8 cellular contexts compared by ENCODE assay signal in the genomic region with DNA sequence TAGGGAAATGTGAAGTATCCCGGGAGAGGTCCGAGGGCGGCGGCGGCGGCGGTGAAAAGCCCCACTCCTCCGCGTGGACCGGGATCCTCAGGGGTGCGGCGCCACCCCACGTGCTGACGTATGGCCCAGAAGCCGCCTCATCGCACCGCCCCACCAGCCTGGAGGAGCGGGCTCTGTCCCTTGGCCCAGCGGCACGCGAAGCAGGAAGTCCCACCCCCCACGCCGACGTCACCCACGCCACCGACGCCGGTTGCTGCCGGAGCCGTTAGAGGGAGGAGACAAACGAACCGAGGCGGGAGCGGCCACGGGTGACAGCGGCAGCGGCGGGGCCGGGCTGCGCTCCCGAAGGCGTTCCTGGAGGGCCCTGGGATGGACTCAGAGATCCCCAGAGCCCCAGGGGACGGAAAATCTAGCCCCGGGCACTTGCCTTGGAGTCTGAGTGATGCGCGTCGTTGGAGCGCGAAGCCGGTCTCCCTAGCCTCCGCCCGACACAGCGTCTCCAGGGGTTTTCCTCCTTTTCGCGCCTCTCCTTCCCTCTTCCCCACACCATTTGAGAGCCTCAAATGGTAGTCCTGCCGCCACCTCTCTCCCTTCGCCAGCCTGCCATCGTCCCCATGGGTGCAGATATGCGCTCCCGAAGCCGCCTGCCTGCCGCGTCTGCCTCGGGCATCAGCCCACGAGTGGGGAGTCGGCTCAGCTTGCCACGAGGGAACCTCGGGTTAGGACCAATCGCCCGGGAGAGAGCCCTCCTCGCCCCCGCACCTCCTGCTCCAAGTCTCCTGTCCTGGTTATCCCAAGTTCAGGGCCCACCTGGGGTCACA. TPM values are rescaled to one million over a fixed set of nuclear protein-coding genes. Genes with fewer than 3 reads are reported as not detected.
A peak's percentile ranks its signal among the peaks of the same experiment; 100 is the strongest.
DNase-seq lines count a peak whose midpoint lies in the region; ATAC-seq lines count a peak whose summit lies in the region.

A gene with protein sequence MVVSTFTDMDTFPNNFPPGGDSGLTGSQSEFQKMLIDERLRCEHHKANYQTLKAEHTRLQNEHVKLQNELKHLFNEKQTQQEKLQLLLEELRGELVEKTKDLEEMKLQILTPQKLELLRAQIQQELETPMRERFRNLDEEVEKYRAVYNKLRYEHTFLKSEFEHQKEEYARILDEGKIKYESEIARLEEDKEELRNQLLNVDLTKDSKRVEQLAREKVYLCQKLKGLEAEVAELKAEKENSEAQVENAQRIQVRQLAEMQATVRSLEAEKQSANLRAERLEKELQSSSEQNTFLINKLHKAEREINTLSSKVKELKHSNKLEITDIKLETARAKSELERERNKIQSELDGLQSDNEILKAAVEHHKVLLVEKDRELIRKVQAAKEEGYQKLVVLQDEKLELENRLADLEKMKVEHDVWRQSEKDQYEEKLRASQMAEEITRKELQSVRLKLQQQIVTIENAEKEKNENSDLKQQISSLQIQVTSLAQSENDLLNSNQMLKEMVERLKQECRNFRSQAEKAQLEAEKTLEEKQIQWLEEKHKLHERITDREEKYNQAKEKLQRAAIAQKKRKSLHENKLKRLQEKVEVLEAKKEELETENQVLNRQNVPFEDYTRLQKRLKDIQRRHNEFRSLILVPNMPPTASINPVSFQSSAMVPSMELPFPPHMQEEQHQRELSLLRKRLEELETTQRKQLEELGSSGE (minus strand): TSS at position 95 of the 821 bp plus-strand sequence. CDS start 47,377 bp downstream, outside the sequence.

- peaks cover 22 to 39% (median 34%) of the 10 kb centered on the region in 3 donors for H3K4me1 Mint-ChIP-seq in CD8-positive, alpha-beta memory T cell
- H3K4me1 Mint-ChIP-seq in effector memory CD8-positive, alpha-beta T cell (ENCODE audit: low read depth in 2 of 2) = peaks cover 16 to 18% of the 10 kb centered on the region in 2 donors
- H3K4me1 Mint-ChIP-seq in memory B cell = peaks cover 21% of the 10 kb centered on the region

- peak within 1 kb of the TSS; percentile 86 for H3K27ac ChIP-seq in CD8-positive, alpha-beta memory T cell (ENCODE audit: low read depth, low read length)

- DNase-seq in CD8-positive, alpha-beta memory T cell = peak; percentile 93 to 97 (median 94)
- DNase-seq in HS-5 (ENCODE audit: low read depth) = peak; percentile 70
- DNase-seq in NK-92 treated with Interleukin-12 subunit alpha and Interleukin-12 subunit beta, amount 100 ng/mL, for 24 hours (lab: John Stamatoyannopoulos, UW) = peak; percentile 89
- DNase-seq in effector memory CD8-positive, alpha-beta T cell = peak; percentile 95 to 97 (median 96)
- peak; percentile 92 to 96 for DNase-seq in memory B cell (ENCODE audit: low spot score in 2 of 2)
- peak; percentile 93 for DNase-seq in stimulated activated CD8-positive, alpha-beta memory T cell treated with anti-CD3 and anti-CD28 coated beads, Interleukin-12 subunit alpha, Interleukin-12 subunit beta, amount 100 ng/mL, for 24 hours (ENCODE audit: extremely low read depth)

- H3K36me3 ChIP-seq in CD8-positive, alpha-beta memory T cell (ENCODE audit: insufficient read depth, low read length) = no peaks in the 10 kb centered on the region

- CTCF ChIA-PET in CD8-positive, alpha-beta memory T cell (lab: Charles Lee) = interaction anchor here (0.7 to 1.1 kb wide), 2 partner anchors 33 to 325 kb away, joined by 3 to 4 read pairs; no protein-coding TSS in a partner anchor
- CTCF ChIA-PET in activated CD8-positive, alpha-beta memory T cell treated with anti-CD3 and anti-CD28 coated beads for 36 hours (lab: Charles Lee) = interaction anchor here (1.2 kb wide), 1 partner anchor 310 kb away, joined by 3 read pairs; no protein-coding TSS in a partner anchor

- peaks cover 14% of the 10 kb centered on the region for H3K4me1 ChIP-seq in CD8-positive, alpha-beta memory T cell (ENCODE audit: insufficient read depth, low read length)

- no peaks in the 10 kb centered on the region for H3K27me3 ChIP-seq in CD8-positive, alpha-beta memory T cell (ENCODE audit: insufficient read depth, low read length, poor library complexity, severe bottlenecking)

- H3K27me3 Mint-ChIP-seq in CD8-positive, alpha-beta memory T cell = peaks cover 1 to 6% of the 10 kb centered on the region in 2 donors
- peaks cover 0 to 5% of the 10 kb centered on the region in 2 donors for H3K27me3 Mint-ChIP-seq in effector memory CD8-positive, alpha-beta T cell
- no peaks in the 10 kb centered on the region for H3K27me3 Mint-ChIP-seq in memory B cell

- H3K4me3 ChIP-seq in CD8-positive, alpha-beta memory T cell (ENCODE audit: low read length) = peak within 1 kb of the TSS; percentile 75

- no peaks in the 10 kb centered on the region for H3K9me3 Mint-ChIP-seq in CD8-positive, alpha-beta memory T cell
- no peaks in the 10 kb centered on the region for H3K9me3 Mint-ChIP-seq in effector memory CD8-positive, alpha-beta T cell
- no peaks in the 10 kb centered on the region for H3K9me3 Mint-ChIP-seq in memory B cell

- ATAC-seq in GM19468 (IDR thresholded peaks at IDR 0.05; ENCODE audit: extremely low read depth, unreplicated experiment) = peak; percentile 92
- ATAC-seq in effector memory CD8-positive, alpha-beta T cell (replicated peaks) = peak; percentile 96
- peak; percentile 94 for ATAC-seq in memory B cell (ENCODE audit: low read depth)

- H3K27ac Mint-ChIP-seq in CD8-positive, alpha-beta memory T cell = peak within 1 kb of the TSS; percentile 91 to 98 (median 96)
- H3K27ac Mint-ChIP-seq in effector memory CD8-positive, alpha-beta T cell = peak within 1 kb of the TSS; percentile 92 to 95
- peak within 1 kb of the TSS; percentile 97 for H3K27ac Mint-ChIP-seq in memory B cell

- peak within 1 kb of the TSS; percentile 80 to 96 (median 94) for H3K4me3 Mint-ChIP-seq in CD8-positive, alpha-beta memory T cell
- peak within 1 kb of the TSS; percentile 92 to 95 for H3K4me3 Mint-ChIP-seq in effector memory CD8-positive, alpha-beta T cell
- H3K4me3 Mint-ChIP-seq in memory B cell = peak within 1 kb of the TSS; percentile 94

- POLR2A ChIA-PET in CD8-positive, alpha-beta memory T cell (lab: Charles Lee) = interaction anchor here (0.9 kb wide), 1 partner anchor 197 kb away, joined by 3 read pairs; no protein-coding TSS in a partner anchor
- POLR2A ChIA-PET in activated CD8-positive, alpha-beta memory T cell treated with anti-CD3 and anti-CD28 coated beads for 36 hours (lab: Charles Lee) = interaction anchor here (1.3 kb wide), 1 partner anchor 252 kb away, joined by 5 read pairs; no protein-coding TSS in a partner anchor

- peaks cover 0 to 10% (median 3%) of the 10 kb centered on the region in 3 donors for H3K36me3 Mint-ChIP-seq in CD8-positive, alpha-beta memory T cell
- H3K36me3 Mint-ChIP-seq in effector memory CD8-positive, alpha-beta T cell (ENCODE audit: insufficient read depth) = peaks cover 12% of the 10 kb centered on the region
- peaks cover 8% of the 10 kb centered on the region for H3K36me3 Mint-ChIP-seq in memory B cell

- H3K9me3 ChIP-seq in CD8-positive, alpha-beta memory T cell (ENCODE audit: low read length) = no peaks in the 10 kb centered on the region

RNA-seq across cellular contexts. Expression of the gene that starts here (rescaled TPM):
- total RNA-seq in CD8-positive, alpha-beta memory T cell = 10 to 100 TPM; 25.7 to 25.8 TPM
- 5.2 TPM for polyA plus RNA-seq in CD8-positive, alpha-beta memory T cell
- 10 to 100 TPM; 29.2 to 29.6 TPM for total RNA-seq in activated CD8-positive, alpha-beta memory T cell treated with anti-CD3 and anti-CD28 coated beads for 36 hours

Comparison
In these comparisons a context has a peak if more than half of its experiments do, and no peak if none do; other contexts are left out.
1. Peak in every context shown above with its lines: DNase-seq, ATAC-seq, H3K4me3 ChIP-seq and H3K27ac ChIP-seq.